14 cellular contexts compared by ENCODE assay signal in the genomic region with DNA sequence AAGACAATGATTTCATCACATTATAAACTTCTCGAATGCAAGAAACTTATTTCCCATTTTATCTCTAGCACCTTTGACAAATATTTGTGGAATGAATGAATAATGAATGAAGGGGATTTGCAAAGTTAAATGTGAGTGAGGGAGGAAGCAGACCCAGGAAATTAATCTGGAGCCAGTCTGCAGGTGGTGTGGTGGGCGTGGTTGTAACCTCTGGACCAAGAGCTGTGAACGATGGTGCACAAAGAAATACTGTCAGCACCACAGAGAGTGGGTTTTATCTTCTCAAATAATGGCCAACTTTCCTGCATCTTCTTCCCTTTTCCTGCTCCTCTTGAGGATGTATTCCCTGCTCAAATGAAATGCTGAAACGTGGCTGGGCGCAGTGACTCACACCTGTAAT.
"Had no signal": no experiment of that assay in that cellular context is flagged by ENCODE, and none has a peak within 500 bp of the region (broad histone marks: within the 10 kb centered on the region; RNA-seq: fewer than 3 reads in every experiment).

No MANE protein-coding gene starts in this region.

- DNase-seq: activated naive CD4-positive, alpha-beta T cell; effector CD4-positive, alpha-beta T cell; gastrocnemius medialis; heart right ventricle; islet precursor cell; left ventricle myocardium inferior; stimulated activated CD4-positive, alpha-beta T cell treated with anti-CD3 and anti-CD28 coated beads, Interleukin-15, amount 100 ng/mL, for 24 hours; stimulated activated CD4-positive, alpha-beta T cell treated with anti-CD3 and anti-CD28 coated beads, Interleukin-4, amount 100 ng/mL, for 24 hours; stomach; T-helper 9 cell had no signal

- H3K36me3 ChIP-seq: cardiac muscle cell, gastrocnemius medialis, heart right ventricle, left ventricle myocardium inferior, pancreas, stomach, thoracic aorta had no signal

- H3K4me3 ChIP-seq: cardiac muscle cell, gastrocnemius medialis, heart right ventricle, left ventricle myocardium inferior, pancreas, stomach, thoracic aorta had no signal

- H3K27ac ChIP-seq: cardiac muscle cell, gastrocnemius medialis, left ventricle myocardium inferior, pancreas, thoracic aorta had no signal

- H3K36me3 Mint-ChIP-seq: memory B cell had no signal

- H3K4me3 Mint-ChIP-seq: memory B cell had no signal

- H3K9me3 Mint-ChIP-seq: memory B cell had no signal

- H3K9me3 ChIP-seq: gastrocnemius medialis, pancreas, thoracic aorta had no signal

- ATAC-seq: gastrocnemius medialis, heart right ventricle, pancreas had no signal

- H3K27ac Mint-ChIP-seq: memory B cell had no signal

- H3K27me3 ChIP-seq: cardiac muscle cell, gastrocnemius medialis, heart right ventricle, pancreas, stomach had no signal
